25 cellular contexts compared by ENCODE assay signal in genomic region chr10:63407136-63407662, GRCh38. TPM values are rescaled to one million over a fixed set of nuclear protein-coding genes. Genes with fewer than 3 reads are reported as not detected.
DNase-seq lines count a peak whose midpoint lies in the region; ATAC-seq, FAIRE-seq and TF ChIP-seq lines count a peak whose summit lies in the region.
"Had no signal": no experiment of that assay in that cellular context is flagged by ENCODE, and none has a peak within 500 bp of the region (broad histone marks: within the 10 kb centered on the region; RNA-seq: fewer than 3 reads in every experiment).

No MANE protein-coding gene starts in this region.

- no TSS peak for BruUV-seq in K562 (replicated peaks; lab: Mats Ljungman, UMichigan)

- POLR2A ChIA-PET in K562 (lab: Yijun Ruan, JAX) = interaction anchor here (0.6 to 0.8 kb wide), 3 partner anchors 11 to 114 kb away, joined by 3 read pairs; partner anchors contain the start of gene REEP3

- H3K4me3 Mint-ChIP-seq in activated T-cell treated with anti-CD3 and anti-CD28 coated beads, Interleukin-2, amount 50 U/mL, for 72 hours = no peak overlapping the region
- no peak overlapping the region for H3K4me3 Mint-ChIP-seq in osteocyte (ENCODE audit: unreplicated experiment)
- H3K4me3 Mint-ChIP-seq: CD8-positive, alpha-beta T cell had no signal

- H3K27ac Mint-ChIP-seq in activated T-cell treated with anti-CD3 and anti-CD28 coated beads, Interleukin-2, amount 50 U/mL, for 72 hours = peak overlapping the region; percentile 75
- H3K27ac Mint-ChIP-seq in osteocyte (ENCODE audit: unreplicated experiment) = peak overlapping the region; percentile 46
- H3K27ac Mint-ChIP-seq: CD8-positive, alpha-beta T cell had no signal

- peaks cover 73% of the 10 kb centered on the region for H3K79me2 ChIP-seq in K562 (ENCODE audit: control insufficient read depth, insufficient read depth, low read length)

- in situ Hi-C loops in K562 (cut with MboI) = no loop called here

- H2AFZ ChIP-seq in K562 (ENCODE audit: low read depth, low read length) = no peak overlapping the region

- H4K20me1 ChIP-seq in K562 (replicated peaks; ENCODE audit: control insufficient read depth, insufficient read depth, low read length) = no peaks in the 10 kb centered on the region

- no peaks in the 10 kb centered on the region for H3K27me3 Mint-ChIP-seq in activated T-cell treated with anti-CD3 and anti-CD28 coated beads, Interleukin-2, amount 50 U/mL, for 72 hours (ENCODE audit: low read depth)
- H3K27me3 Mint-ChIP-seq in osteocyte (ENCODE audit: unreplicated experiment) = no peaks in the 10 kb centered on the region

- peaks cover 0 to 4% of the 10 kb centered on the region in 2 donors for H3K36me3 Mint-ChIP-seq in activated T-cell treated with anti-CD3 and anti-CD28 coated beads, Interleukin-2, amount 50 U/mL, for 72 hours (ENCODE audit: insufficient read depth in 2 of 2)
- H3K36me3 Mint-ChIP-seq in osteocyte (ENCODE audit: unreplicated experiment) = peaks cover 13% of the 10 kb centered on the region

- H3K4me3 ChIP-seq in K562 = no peak overlapping the region
- H3K4me3 ChIP-seq in effector memory CD4-positive, alpha-beta T cell (ENCODE audit: insufficient read depth, low read depth, low read length, poor library complexity, severe bottlenecking) = no peak overlapping the region

- no peak for TF ChIP-seq POLR2A in H54 (IDR thresholded peaks at IDR 0.05; ENCODE audit: low read depth, low read length)
- no peak for TF ChIP-seq POLR2A in K562 (conservative IDR thresholded peaks at IDR 0.05)

- no peak for TF ChIP-seq RAD21 in K562 (CRISPR knock-in tag; conservative IDR thresholded peaks at IDR 0.05 in 1 of 2, IDR thresholded peaks at IDR 0.05 in 1 of 2)

- TF ChIP-seq CTCF in K562 (IDR thresholded peaks at IDR 0.05 in 2 of 3, conservative IDR thresholded peaks at IDR 0.05 in 1 of 3; ENCODE audit: insufficient read depth in 2 of 3, low read depth in 1 of 3, low read length in 3 of 3) (no peak), osteocyte (IDR thresholded peaks at IDR 0.05) (no peak)

- WGBS in K562 (ENCODE audit: insufficient coverage, low coverage, missing lambda C conversion rate) = 47% methylated on average over 1 of the region's 1 CpG

- FAIRE-seq in H54 (lab: Jason Lieb, UNC) (peak; percentile 20), K562 (lab: Jason Lieb, UNC) (no peak)
- FAIRE-seq: GM12891, HTR-8/SVneo had no signal

- H3K27ac ChIP-seq in K562 (ENCODE audit: extremely low read depth, low read depth, low read length) = no peak overlapping the region
- H3K27ac ChIP-seq in effector memory CD4-positive, alpha-beta T cell (ENCODE audit: insufficient read depth, low read length, poor library complexity, severe bottlenecking) = no peak overlapping the region
- H3K27ac ChIP-seq: RWPE1 had no signal

- H3K4me1 ChIP-seq in K562 (replicated peaks in 1 of 2; ENCODE audit: control insufficient read depth in 2 of 2, insufficient read depth in 2 of 2, low read length in 2 of 2) = peaks cover 0 to 14% of the 10 kb centered on the region in 2 experiments; a peak in 3 of 5 replicates
- no peaks in the 10 kb centered on the region for H3K4me1 ChIP-seq in effector memory CD4-positive, alpha-beta T cell (ENCODE audit: control insufficient read depth, insufficient read depth, low read length, poor library complexity, severe bottlenecking)

- intact Hi-C loops in K562 (cut with micrococcal nuclease) = no loop called here

- H3K9ac ChIP-seq in K562 (ENCODE audit: insufficient read depth in 1 of 2, low read depth in 2 of 2, low read length in 2 of 2) = no peak overlapping the region

- H3K4me2 ChIP-seq in K562 (ENCODE audit: insufficient read depth, low read length) = no peak overlapping the region

- H3K27me3 ChIP-seq in K562 (ENCODE audit: control insufficient read depth in 2 of 2, insufficient read depth in 2 of 2, low read length in 2 of 2) = no peaks in the 10 kb centered on the region
- no peaks in the 10 kb centered on the region for H3K27me3 ChIP-seq in effector memory CD4-positive, alpha-beta T cell (replicated peaks; ENCODE audit: control insufficient read depth, insufficient read depth, low read length, poor library complexity, severe bottlenecking)

- no peak for ATAC-seq in activated T-cell treated with anti-CD3 and anti-CD28 coated beads, Interleukin-2, amount 50 U/mL, for 72 hours (replicated peaks in 1 of 2)
- ATAC-seq in K562 = no peak
- ATAC-seq: CD8-positive, alpha-beta T cell; HCT116 had no signal

- no peaks in the 10 kb centered on the region for H3K9me3 Mint-ChIP-seq in activated T-cell treated with anti-CD3 and anti-CD28 coated beads, Interleukin-2, amount 50 U/mL, for 72 hours
- no peaks in the 10 kb centered on the region for H3K9me3 Mint-ChIP-seq in osteocyte (ENCODE audit: unreplicated experiment)
- H3K9me3 Mint-ChIP-seq: CD8-positive, alpha-beta T cell had no signal

- DNase-seq in activated T-cell treated with anti-CD3 and anti-CD28 coated beads, Interleukin-2, amount 50 U/mL, for 72 hours = no peak
- no peak for DNase-seq in activated T-cell treated with anti-CD3 and anti-CD28 coated beads, Interleukin-2, amount 50 U/mL, for 48 hours
- DNase-seq in H54 (ENCODE audit: insufficient read length, low spot score) (no peak), K562 (ENCODE audit: extremely low read depth in 1 of 4, low spot score in 3 of 4) (no peak), osteocyte (ENCODE audit: extremely low spot score, unreplicated experiment) (no peak), NCI-H2107 treated with DMSO at 0.1 percent for 48 hours (lab: John Stamatoyannopoulos, UW; ENCODE audit: unreplicated experiment) (no peak)
- no peak for DNase-seq in effector memory CD4-positive, alpha-beta T cell
- no peak for DNase-seq in stimulated activated naive CD4-positive, alpha-beta T cell treated with Interleukin-2 at 50 U/mL for 16 hours (lab: John Stamatoyannopoulos, UW)
- DNase-seq: 8988T; AML-193; C1 segment of cervical spinal cord; CD8-positive, alpha-beta T cell; DMS153; GOT3; IMR-90; NCI-H1694; NCI-H2081; NCI-H446; NCI-H69; NK-92 treated with Interleukin-12 subunit alpha and Interleukin-12 subunit beta, amount 100 ng/mL, for 24 hours; SHP77 treated with DMSO at 0.1 percent for 48 hours had no signal

- CTCF ChIA-PET in K562 (lab: Yijun Ruan, JAX; ENCODE audit: low intra/inter-chr PET ratio) = no interaction called here

- H3K9me1 ChIP-seq in K562 (ENCODE audit: control insufficient read depth, insufficient read depth, low read length) = no peaks in the 10 kb centered on the region

- no peak for TF ChIP-seq EP300 in K562 (IDR thresholded peaks at IDR 0.05; ENCODE audit: low read length)

- no peaks in the 10 kb centered on the region for H3K9me3 ChIP-seq in K562 (replicated peaks; ENCODE audit: control insufficient read depth, insufficient read depth, low read depth, low read length)
- no peaks in the 10 kb centered on the region for H3K9me3 ChIP-seq in effector memory CD4-positive, alpha-beta T cell (ENCODE audit: control insufficient read depth, low read length)

- peaks cover 6% of the 10 kb centered on the region; the same call in 1 of the 3 replicates for H3K36me3 ChIP-seq in K562 (ENCODE audit: control insufficient read depth, insufficient read depth, low read length)
- H3K36me3 ChIP-seq in effector memory CD4-positive, alpha-beta T cell (ENCODE audit: control insufficient read depth, insufficient read depth, low read length) = no peaks in the 10 kb centered on the region

- H3K4me1 Mint-ChIP-seq in activated T-cell treated with anti-CD3 and anti-CD28 coated beads, Interleukin-2, amount 50 U/mL, for 72 hours (ENCODE audit: low read depth) = peaks cover 27% of the 10 kb centered on the region
- peaks cover 41% of the 10 kb centered on the region for H3K4me1 Mint-ChIP-seq in osteocyte (ENCODE audit: unreplicated experiment)

TF ChIP-seq in K562, 482 proteins besides CTCF, POLR2A, EP300 and RAD21 (continues in another document):
- TF ChIP-seq PKNOX1 (IDR thresholded peaks at IDR 0.05) = peak; percentile 63
- TF ChIP-seq KLF1 (tag; IDR thresholded peaks at IDR 0.05) = no peak

RNA-seq across cellular contexts. Expression of gene JMJD1C, which starts 58.6 kb away (rescaled TPM):
- 10 to 100 TPM; 67.3 to 67.5 TPM for total RNA-seq in activated T-cell treated with anti-CD3 and anti-CD28 coated beads, Interleukin-2, amount 50 U/mL, for 72 hours
- total RNA-seq in K562 (2011; cell fraction: chromatin; rRNA removed; ENCODE audit: low replicate concordance) = 158 and 301 TPM in 2 replicates
- total RNA-seq in K562 (2011; cell fraction: nucleolus; rRNA removed) = 93.6 and 118 TPM in 2 replicates
- total RNA-seq in K562 (2011; cell fraction: nucleoplasm; rRNA removed) = 154 and 227 TPM in 2 replicates
- total RNA-seq in K562 (2014; rRNA removed) (33.3 and 39.7 TPM in 2 replicates), K562 (2014; rRNA removed; fragmentation: Illumina TruSeq; extraction: Trizol) (68.0 and 79.3 TPM in 2 replicates), K562 (2015; rRNA removed; fragmentation: Illumina TruSeq; extraction: Trizol) (57.4 and 58.8 TPM in 2 replicates), K562 (2021) (46.0 and 47.2 TPM in 2 replicates), osteocyte (118 and 120 TPM in 2 replicates)
- polyA plus RNA-seq in K562 (2011; rRNA removed) (49.3 and 51.1 TPM in 2 replicates), K562 (2014; fragmentation: Illumina TruSeq; extraction: Trizol) (48.1 and 49.3 TPM in 2 replicates), K562 (2014; fragmentation: Nextera tagmentation; extraction: Ambion mirVana) (10 to 100 TPM; 25.3 to 38.5 TPM), K562 (2014; rRNA removed) (32.3 and 36.1 TPM in 2 replicates)
- 12.9 and 24.3 TPM in 2 replicates for polyA plus RNA-seq in K562 (2011; cell fraction: cytosol; rRNA removed)
- 53.4 and 73.5 TPM in 2 replicates for polyA plus RNA-seq in K562 (2011; cell fraction: nucleus; rRNA removed)
- polyA plus RNA-seq in K562 (2012) = 26.3 and 30.7 TPM in 2 replicates
- polyA minus RNA-seq in K562 (2011; rRNA and poly(A)+ RNA removed) = 164 and 189 TPM in 2 replicates
- 36.8 and 39.6 TPM in 2 replicates for polyA minus RNA-seq in K562 (2011; cell fraction: cytosol; rRNA and poly(A)+ RNA removed)
- polyA minus RNA-seq in K562 (2011; cell fraction: nucleus; rRNA and poly(A)+ RNA removed) = 86.6 and 187 TPM in 2 replicates
